Comparison of ENCODE assay signal across 30 cellular contexts in the genomic region with DNA sequence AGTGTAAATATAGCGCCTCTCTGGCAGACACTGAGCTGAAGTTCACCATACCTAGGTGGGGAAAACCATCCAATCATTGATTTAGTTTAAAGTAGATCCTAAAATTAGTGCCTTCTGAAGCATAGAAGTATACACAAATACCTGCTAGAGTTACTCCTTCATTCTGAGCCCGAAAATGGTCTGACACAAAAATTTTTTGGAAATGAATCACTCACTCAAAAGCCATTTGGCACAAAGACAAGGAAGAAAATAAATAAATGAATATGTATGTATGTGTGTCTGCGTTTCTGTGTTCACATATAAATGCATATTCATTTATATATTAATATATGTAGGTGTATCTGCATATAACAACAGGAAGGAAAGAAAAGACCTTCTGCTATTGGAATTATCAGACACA.
"Had no signal": no experiment of that assay in that cellular context is flagged by ENCODE, and none has a peak within 500 bp of the region (broad histone marks: within the 10 kb centered on the region; RNA-seq: fewer than 3 reads in every experiment).

No MANE protein-coding gene starts in this region.

- H3K4me3 Mint-ChIP-seq: activated B cell treated with CpG ODN at 0.5 μM for 24 hours; activated CD4-positive, alpha-beta T cell treated with anti-CD3 and anti-CD28 coated beads, Interleukin-2, amount 10 ng/mL, durations not matched to agents 24 days and 14 days; activated CD8-positive, alpha-beta memory T cell treated with anti-CD3 and anti-CD28 coated beads, Interleukin-2, amount 10 ng/mL, durations not matched to agents 7 days and 5 days; activated naive CD8-positive, alpha-beta T cell treated with anti-CD3 and anti-CD28 coated beads, Interleukin-2, amount 50 U/mL, for 24 hours; activated T-cell treated with anti-CD3 and anti-CD28 coated beads, Interleukin-2, amount 50 U/mL, for 24 hours; activated T-helper 1 cell treated with anti-CD3 and anti-CD28 coated beads, Interleukin-12 subunit alpha, Interleukin-12 subunit beta, Interleukin-2, Interleukin-4 antibody, amounts not matched to agents 30 ng/mL and 10 ng/mL and 1 ng/mL, durations not matched to agents 14 hours and 24 hours and 36 hours; T-helper 1 cell treated with Interleukin-12 subunit alpha and Interleukin-12 subunit beta and Interleukin-4 antibody, amounts not matched to agents 30 μg/mL and 1 μg/mL, for 36 hours had no signal

- FAIRE-seq: bronchial epithelial cell had no signal

- H3K27ac ChIP-seq: Peyer's patch, RWPE1, SJSA1 had no signal

- H3K27ac Mint-ChIP-seq: activated B cell treated with CpG ODN at 0.5 μM for 24 hours; activated CD4-positive, alpha-beta T cell treated with anti-CD3 and anti-CD28 coated beads, Interleukin-2, amount 10 ng/mL, durations not matched to agents 24 days and 14 days; activated CD8-positive, alpha-beta memory T cell treated with anti-CD3 and anti-CD28 coated beads, Interleukin-2, amount 10 ng/mL, durations not matched to agents 7 days and 5 days; activated naive CD4-positive, alpha-beta T cell treated with anti-CD3 and anti-CD28 coated beads, Interleukin-2, amount 50 U/mL, for 72 hours; activated naive CD8-positive, alpha-beta T cell treated with anti-CD3 and anti-CD28 coated beads, Interleukin-2, amount 50 U/mL, for 24 hours; activated T-cell treated with anti-CD3 and anti-CD28 coated beads, Interleukin-2, amount 50 U/mL, for 24 hours; activated T-helper 1 cell treated with anti-CD3 and anti-CD28 coated beads, Interleukin-12 subunit alpha, Interleukin-12 subunit beta, Interleukin-2, Interleukin-4 antibody, amounts not matched to agents 30 ng/mL and 10 ng/mL and 1 ng/mL, durations not matched to agents 14 hours and 24 hours and 36 hours; T-helper 1 cell treated with Interleukin-12 subunit alpha and Interleukin-12 subunit beta and Interleukin-4 antibody, amounts not matched to agents 30 μg/mL and 1 μg/mL, for 36 hours had no signal

- ATAC-seq: activated CD8-positive, alpha-beta memory T cell treated with anti-CD3 and anti-CD28 coated beads, Interleukin-2, amount 10 ng/mL, durations not matched to agents 7 days and 5 days; activated naive CD4-positive, alpha-beta T cell treated with anti-CD3 and anti-CD28 coated beads, Interleukin-2, amount 50 U/mL, for 72 hours; activated naive CD8-positive, alpha-beta T cell treated with anti-CD3 and anti-CD28 coated beads, Interleukin-2, amount 50 U/mL, for 24 hours; SK-N-SH treated with all-trans-retinoic acid at 6 μM for 48 hours had no signal

- H3K27me3 ChIP-seq: Peyer's patch, SJSA1 had no signal

- H3K36me3 ChIP-seq: Peyer's patch, SJSA1 had no signal

- H3K4me3 ChIP-seq: Peyer's patch, SJSA1 had no signal

- H3K9me3 ChIP-seq: SJSA1 had no signal

- H3K27me3 Mint-ChIP-seq: activated B cell treated with CpG ODN at 0.5 μM for 24 hours; activated CD4-positive, alpha-beta T cell treated with anti-CD3 and anti-CD28 coated beads, Interleukin-2, amount 10 ng/mL, durations not matched to agents 24 days and 14 days; activated CD8-positive, alpha-beta memory T cell treated with anti-CD3 and anti-CD28 coated beads, Interleukin-2, amount 10 ng/mL, durations not matched to agents 7 days and 5 days; activated naive CD8-positive, alpha-beta T cell treated with anti-CD3 and anti-CD28 coated beads, Interleukin-2, amount 50 U/mL, for 24 hours; activated T-cell treated with anti-CD3 and anti-CD28 coated beads, Interleukin-2, amount 50 U/mL, for 24 hours had no signal

- H3K4me1 Mint-ChIP-seq: activated B cell treated with CpG ODN at 0.5 μM for 24 hours; activated CD4-positive, alpha-beta T cell treated with anti-CD3 and anti-CD28 coated beads, Interleukin-2, amount 10 ng/mL, durations not matched to agents 24 days and 14 days; activated CD8-positive, alpha-beta memory T cell treated with anti-CD3 and anti-CD28 coated beads, Interleukin-2, amount 10 ng/mL, durations not matched to agents 7 days and 5 days; activated naive CD8-positive, alpha-beta T cell treated with anti-CD3 and anti-CD28 coated beads, Interleukin-2, amount 50 U/mL, for 24 hours had no signal

- H3K36me3 Mint-ChIP-seq: activated CD8-positive, alpha-beta memory T cell treated with anti-CD3 and anti-CD28 coated beads, Interleukin-2, amount 10 ng/mL, durations not matched to agents 7 days and 5 days had no signal

- H3K4me1 ChIP-seq: Peyer's patch, SJSA1 had no signal

- DNase-seq: activated B cell treated with CpG ODN at 0.5 μM for 24 hours; activated CD4-positive, alpha-beta T cell treated with anti-CD3 and anti-CD28 coated beads for 1 hour; activated CD4-positive, alpha-beta T cell treated with anti-CD3 and anti-CD28 coated beads, Interleukin-2, amount 10 ng/mL, durations not matched to agents 24 days and 14 days; activated CD4-positive, alpha-beta T cell treated with anti-CD3 and anti-CD28 coated beads, Interleukin-2, amount 50 U/mL, for 48 hours; activated CD8-positive, alpha-beta memory T cell treated with anti-CD3 and anti-CD28 coated beads, Interleukin-2, amount 10 ng/mL, durations not matched to agents 7 days and 5 days; activated effector memory CD4-positive, alpha-beta T cell treated with Interleukin-2 at 50 U/mL for 16 hours; activated naive CD4-positive, alpha-beta T cell; activated naive CD8-positive, alpha-beta T cell treated with anti-CD3 and anti-CD28 coated beads, Interleukin-2, amount 50 U/mL, for 24 hours; activated T-cell treated with anti-CD3 and anti-CD28 coated beads, Interleukin-2, amount 50 U/mL, for 24 hours; amygdala; central memory CD4-positive, alpha-beta T cell; NCI-H1048; NCI-H146; NCI-H187 treated with DMSO at 0.1 percent for 48 hours; NCI-H2081 treated with DMSO at 0.1 percent for 48 hours; NCI-H2171 treated with DMSO at 0.1 percent for 48 hours; NCI-H345; NCI-H510A; NCI-H526 treated with DMSO at 0.1 percent for 48 hours; NCI-H82; Peyer's patch; Right ventricle myocardium superior; T-helper 9 cell had no signal
